In the genomic region with DNA sequence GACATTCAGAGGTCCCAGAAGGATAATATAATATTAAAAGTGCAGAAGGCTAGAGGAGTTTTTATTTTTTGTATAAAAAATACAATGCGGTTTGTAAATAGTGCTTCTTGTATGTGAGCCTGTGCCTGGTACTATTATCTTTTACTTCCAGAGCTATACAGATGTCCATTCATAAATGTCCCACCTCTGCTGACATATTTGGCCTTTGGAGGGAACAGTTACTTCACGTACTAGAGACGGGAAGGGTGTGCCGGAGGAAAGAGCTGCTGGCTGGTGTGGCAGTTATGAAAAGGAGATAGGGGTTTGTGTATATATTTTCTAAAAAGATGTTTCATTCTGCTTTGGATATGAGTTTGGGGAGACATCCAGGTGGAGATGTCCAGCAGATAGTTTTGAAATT, we compare ENCODE assay signal across 1 cellular context.
TF ChIP-seq lines count a peak whose summit lies in the region.

No MANE protein-coding gene starts in this region.

TF ChIP-seq in endothelial cell of umbilical vein, 7 proteins besides CTCF, POLR2A, EP300 and RAD21:
- TF ChIP-seq MYC (IDR thresholded peaks at IDR 0.05; ENCODE audit: low read depth, low read length) (no peak), POLR2AphosphoS5 (IDR thresholded peaks at IDR 0.05; ENCODE audit: insufficient read depth, low read depth, low read length) (no peak), GATA2 (IDR thresholded peaks at IDR 0.05; ENCODE audit: insufficient read depth, insufficient read length, low read depth, low read length) (no peak), EZH2 (IDR thresholded peaks at IDR 0.05; ENCODE audit: borderline replicate concordance, low read depth, low read length, severe bottlenecking) (no peak), JUN (IDR thresholded peaks at IDR 0.05; ENCODE audit: borderline replicate concordance, insufficient read depth, insufficient read length, low read depth) (no peak)
- TF ChIP-seq, protein P1, sequence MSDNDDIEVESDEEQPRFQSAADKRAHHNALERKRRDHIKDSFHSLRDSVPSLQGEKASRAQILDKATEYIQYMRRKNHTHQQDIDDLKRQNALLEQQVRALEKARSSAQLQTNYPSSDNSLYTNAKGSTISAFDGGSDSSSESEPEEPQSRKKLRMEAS (IDR thresholded peaks at IDR 0.05; ENCODE audit: insufficient read depth, insufficient read length), result no peak
